8 cellular contexts compared by ENCODE assay signal in the genomic region with DNA sequence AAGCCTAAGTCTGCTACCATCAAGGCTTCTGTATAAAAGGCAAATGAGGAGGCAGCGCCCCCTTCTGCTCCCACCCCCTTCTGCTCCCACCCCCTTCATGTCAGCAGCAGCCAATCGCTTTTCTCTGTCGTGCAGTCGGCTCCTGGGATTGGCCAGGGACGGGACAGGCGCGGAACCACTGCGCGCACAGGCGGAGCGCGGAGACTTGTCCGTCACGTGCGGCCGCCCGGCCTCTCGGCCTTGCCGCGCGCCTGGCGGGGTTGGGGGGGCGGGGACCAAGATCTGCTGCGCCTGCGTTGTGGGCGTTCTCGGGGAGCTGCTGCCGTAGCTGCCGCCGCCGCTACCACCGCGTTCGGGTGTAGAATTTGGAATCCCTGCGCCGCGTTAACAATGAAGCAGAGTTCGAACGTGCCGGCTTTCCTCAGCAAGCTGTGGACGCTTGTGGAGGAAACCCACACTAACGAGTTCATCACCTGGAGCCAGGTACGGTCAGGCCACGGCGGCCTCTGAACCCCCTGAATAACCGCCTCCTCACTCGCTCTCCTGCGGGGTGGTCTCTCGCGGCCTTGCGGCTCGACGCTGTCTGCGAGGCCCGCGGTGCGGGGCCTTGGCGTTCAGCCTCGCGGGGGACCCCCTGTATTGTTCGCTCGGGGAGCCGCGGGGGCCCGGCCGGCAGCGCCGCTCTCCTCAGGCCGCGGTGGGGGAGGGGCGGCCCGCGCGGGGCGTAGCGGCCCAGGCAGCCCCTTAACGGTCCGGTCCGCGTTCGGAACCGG. TPM values are rescaled to one million over a fixed set of nuclear protein-coding genes. Genes with fewer than 3 reads are reported as not detected.
DNase-seq lines count a peak whose midpoint lies in the region; ATAC-seq and TF ChIP-seq lines count a peak whose summit lies in the region.

A gene with protein sequence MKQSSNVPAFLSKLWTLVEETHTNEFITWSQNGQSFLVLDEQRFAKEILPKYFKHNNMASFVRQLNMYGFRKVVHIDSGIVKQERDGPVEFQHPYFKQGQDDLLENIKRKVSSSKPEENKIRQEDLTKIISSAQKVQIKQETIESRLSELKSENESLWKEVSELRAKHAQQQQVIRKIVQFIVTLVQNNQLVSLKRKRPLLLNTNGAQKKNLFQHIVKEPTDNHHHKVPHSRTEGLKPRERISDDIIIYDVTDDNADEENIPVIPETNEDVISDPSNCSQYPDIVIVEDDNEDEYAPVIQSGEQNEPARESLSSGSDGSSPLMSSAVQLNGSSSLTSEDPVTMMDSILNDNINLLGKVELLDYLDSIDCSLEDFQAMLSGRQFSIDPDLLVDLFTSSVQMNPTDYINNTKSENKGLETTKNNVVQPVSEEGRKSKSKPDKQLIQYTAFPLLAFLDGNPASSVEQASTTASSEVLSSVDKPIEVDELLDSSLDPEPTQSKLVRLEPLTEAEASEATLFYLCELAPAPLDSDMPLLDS (plus strand): TSS at position 305 of the 773 bp plus-strand sequence. CDS start 86 bp downstream, at position 391.

- H3K4me1 Mint-ChIP-seq in glutamatergic neuron (ENCODE audit: low read depth, unreplicated experiment): peaks cover 8% of the 10 kb centered on the region
- peaks cover 32% of the 10 kb centered on the region for H3K4me1 Mint-ChIP-seq in osteocyte (ENCODE audit: unreplicated experiment)

- H3K4me3 Mint-ChIP-seq in glutamatergic neuron (ENCODE audit: unreplicated experiment): peak within 1 kb of the TSS; percentile 97
- peak within 1 kb of the TSS; percentile 93 for H3K4me3 Mint-ChIP-seq in osteocyte (ENCODE audit: unreplicated experiment)

- no peaks in the 10 kb centered on the region for H3K9me3 Mint-ChIP-seq in activated naive CD4-positive, alpha-beta T cell treated with anti-CD3 and anti-CD28 coated beads, Interleukin-2, amount 50 U/mL, for 72 hours
- H3K9me3 Mint-ChIP-seq in glutamatergic neuron (ENCODE audit: unreplicated experiment) (peaks cover 2% of the 10 kb centered on the region), osteocyte (ENCODE audit: unreplicated experiment) (no peaks in the 10 kb centered on the region)

- H3K27ac ChIP-seq in thymus (ENCODE audit: low read depth): peak within 1 kb of the TSS; percentile 92

- peak within 1 kb of the TSS; percentile 91 for H3K4me3 ChIP-seq in thymus (ENCODE audit: low read length)

- H3K27me3 ChIP-seq in thymus (ENCODE audit: control insufficient read depth, insufficient read depth): no peaks in the 10 kb centered on the region

- no peaks in the 10 kb centered on the region for H3K36me3 ChIP-seq in thymus (ENCODE audit: control insufficient read depth, insufficient read depth)

- H3K27me3 Mint-ChIP-seq in glutamatergic neuron (ENCODE audit: unreplicated experiment) (peaks cover 1% of the 10 kb centered on the region), osteocyte (ENCODE audit: unreplicated experiment) (no peaks in the 10 kb centered on the region)

- peaks cover 5 to 17% of the 10 kb centered on the region in 2 donors for H3K36me3 Mint-ChIP-seq in activated naive CD4-positive, alpha-beta T cell treated with anti-CD3 and anti-CD28 coated beads, Interleukin-2, amount 50 U/mL, for 72 hours
- H3K36me3 Mint-ChIP-seq in glutamatergic neuron (ENCODE audit: unreplicated experiment): no peaks in the 10 kb centered on the region
- no peaks in the 10 kb centered on the region for H3K36me3 Mint-ChIP-seq in osteocyte (ENCODE audit: unreplicated experiment)

- peak; percentile 99 for ATAC-seq in HG02588 (IDR thresholded peaks at IDR 0.05; ENCODE audit: unreplicated experiment)
- peak; percentile 100 for ATAC-seq in SK-N-SH treated with all-trans-retinoic acid at 6 μM for 48 hours
- ATAC-seq in activated naive CD4-positive, alpha-beta T cell treated with anti-CD3 and anti-CD28 coated beads, Interleukin-2, amount 50 U/mL, for 72 hours: peak; percentile 97

- under 1% methylated on average over 82 of the region's 82 CpGs for WGBS in thymus

- TF ChIP-seq CTCF in GM10248 (IDR thresholded peaks at IDR 0.05; ENCODE audit: control extremely low read depth, extremely low read depth, low read depth, missing control alignments) (peak; percentile 9), glutamatergic neuron (IDR thresholded peaks at IDR 0.05; ENCODE audit: partially characterized antibody, unreplicated experiment) (no peak), osteocyte (IDR thresholded peaks at IDR 0.05) (peak; percentile 59)

- DNase-seq in GM10248 (ENCODE audit: extremely low spot score) (peak; percentile 93), NCI-H1092 (lab: John Stamatoyannopoulos, UW) (peak; percentile 90), glutamatergic neuron (peak; percentile 94), osteocyte (ENCODE audit: extremely low spot score, unreplicated experiment) (peak; percentile 99)
- peak; percentile 85 to 96 for DNase-seq in activated naive CD4-positive, alpha-beta T cell treated with anti-CD3 and anti-CD28 coated beads, Interleukin-2, amount 50 U/mL, for 72 hours (ENCODE audit: low spot score in 2 of 2)

- CTCF ChIA-PET in GM10248 (lab: Yijun Ruan, JAX): interaction anchor here (0.9 to 1.5 kb wide), 5 partner anchors 9 to 92 kb away, joined by 3 to 4 read pairs (median 3); no protein-coding TSS in a partner anchor

- peaks cover 4% of the 10 kb centered on the region for H3K4me1 ChIP-seq in thymus (ENCODE audit: control insufficient read depth, insufficient read depth, low read length)

- peak within 1 kb of the TSS; percentile 96 to 98 for H3K27ac Mint-ChIP-seq in activated naive CD4-positive, alpha-beta T cell treated with anti-CD3 and anti-CD28 coated beads, Interleukin-2, amount 50 U/mL, for 72 hours
- H3K27ac Mint-ChIP-seq in glutamatergic neuron (ENCODE audit: unreplicated experiment): peak within 1 kb of the TSS; percentile 95
- peak within 1 kb of the TSS; percentile 91 for H3K27ac Mint-ChIP-seq in osteocyte (ENCODE audit: unreplicated experiment)

- POLR2A ChIA-PET in GM10248 (lab: Yijun Ruan, JAX): no interaction called here

- no peaks in the 10 kb centered on the region for H3K9me3 ChIP-seq in thymus (ENCODE audit: control insufficient read depth)

TF ChIP-seq in SK-N-SH treated with all-trans-retinoic acid at 6 μM for 48 hours, 23 proteins besides CTCF, POLR2A, EP300 and RAD21:
- TF ChIP-seq ZC3H10 (CRISPR knock-in tag; IDR thresholded peaks at IDR 0.05) (no peak), ZFP30 (CRISPR knock-in tag; IDR thresholded peaks at IDR 0.05) (no peak), OSR1 (CRISPR knock-in tag; IDR thresholded peaks at IDR 0.05) (no peak), RARB (CRISPR knock-in tag; IDR thresholded peaks at IDR 0.05) (no peak)
- TF ChIP-seq, protein P1, sequence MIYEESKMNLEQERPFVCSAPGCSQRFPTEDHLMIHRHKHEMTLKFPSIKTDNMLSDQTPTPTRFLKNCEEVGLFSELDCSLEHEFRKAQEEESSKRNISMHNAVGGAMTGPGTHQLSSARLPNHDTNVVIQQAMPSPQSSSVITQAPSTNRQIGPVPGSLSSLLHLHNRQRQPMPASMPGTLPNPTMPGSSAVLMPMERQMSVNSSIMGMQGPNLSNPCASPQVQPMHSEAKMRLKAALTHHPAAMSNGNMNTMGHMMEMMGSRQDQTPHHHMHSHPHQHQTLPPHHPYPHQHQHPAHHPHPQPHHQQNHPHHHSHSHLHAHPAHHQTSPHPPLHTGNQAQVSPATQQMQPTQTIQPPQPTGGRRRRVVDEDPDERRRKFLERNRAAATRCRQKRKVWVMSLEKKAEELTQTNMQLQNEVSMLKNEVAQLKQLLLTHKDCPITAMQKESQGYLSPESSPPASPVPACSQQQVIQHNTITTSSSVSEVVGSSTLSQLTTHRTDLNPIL (CRISPR knock-in tag; IDR thresholded peaks at IDR 0.05; ENCODE audit: low read depth): no peak
- TF ChIP-seq, protein P2, sequence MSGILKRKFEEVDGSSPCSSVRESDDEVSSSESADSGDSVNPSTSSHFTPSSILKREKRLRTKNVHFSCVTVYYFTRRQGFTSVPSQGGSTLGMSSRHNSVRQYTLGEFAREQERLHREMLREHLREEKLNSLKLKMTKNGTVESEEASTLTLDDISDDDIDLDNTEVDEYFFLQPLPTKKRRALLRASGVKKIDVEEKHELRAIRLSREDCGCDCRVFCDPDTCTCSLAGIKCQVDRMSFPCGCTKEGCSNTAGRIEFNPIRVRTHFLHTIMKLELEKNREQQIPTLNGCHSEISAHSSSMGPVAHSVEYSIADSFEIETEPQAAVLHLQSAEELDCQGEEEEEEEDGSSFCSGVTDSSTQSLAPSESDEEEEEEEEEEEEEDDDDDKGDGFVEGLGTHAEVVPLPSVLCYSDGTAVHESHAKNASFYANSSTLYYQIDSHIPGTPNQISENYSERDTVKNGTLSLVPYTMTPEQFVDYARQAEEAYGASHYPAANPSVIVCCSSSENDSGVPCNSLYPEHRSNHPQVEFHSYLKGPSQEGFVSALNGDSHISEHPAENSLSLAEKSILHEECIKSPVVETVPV (CRISPR knock-in tag; IDR thresholded peaks at IDR 0.05): no peak

RNA-seq across cellular contexts. Expression of the gene that starts here (rescaled TPM):
- total RNA-seq in activated naive CD4-positive, alpha-beta T cell treated with anti-CD3 and anti-CD28 coated beads, Interleukin-2, amount 50 U/mL, for 72 hours: 10 to 100 TPM; 17.7 to 34.6 TPM
- total RNA-seq in glutamatergic neuron (ENCODE audit: unreplicated experiment) (25.4 TPM), osteocyte (15.5 and 15.8 TPM in 2 replicates)
- polyA plus RNA-seq in thymus: 34.1 TPM

Comparison
In these comparisons a context has a peak if more than half of its experiments do, and no peak if none do; other contexts are left out.
1. Peak in every context shown above with its lines: DNase-seq, ATAC-seq, H3K4me3 ChIP-seq and H3K27ac ChIP-seq.